ENCODE assay signal across 10 cellular contexts in the genomic region with DNA sequence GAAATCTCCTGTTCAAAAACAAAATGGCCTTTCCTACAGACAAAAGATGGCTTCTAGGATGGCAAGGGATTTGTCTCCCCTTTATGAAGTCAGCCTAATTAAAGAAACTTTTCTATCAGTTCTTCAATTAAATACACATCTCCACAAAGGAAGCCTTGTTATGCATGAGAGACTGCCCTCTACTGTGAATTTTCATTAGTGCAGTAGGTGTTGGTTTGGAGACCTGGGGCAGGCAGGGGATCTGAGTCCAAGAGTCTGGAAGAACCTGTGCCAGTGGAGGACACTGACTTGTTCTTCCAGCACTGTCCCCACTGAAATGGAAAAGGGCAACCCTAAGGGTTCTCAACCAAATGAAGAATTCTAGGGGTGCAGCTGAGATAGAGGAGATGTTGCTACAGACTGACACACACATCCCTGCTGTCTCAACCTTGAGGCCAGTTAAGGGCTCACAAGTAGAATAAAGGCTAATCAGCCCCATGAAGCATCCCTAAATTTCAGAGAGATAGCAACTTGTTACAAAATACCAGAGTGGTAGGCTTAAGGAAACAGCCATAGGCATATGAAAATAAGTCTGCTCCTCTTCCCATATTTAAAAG.
DNase-seq lines count a peak whose midpoint lies in the region; ATAC-seq, FAIRE-seq and TF ChIP-seq lines count a peak whose summit lies in the region.
"Had no signal": no experiment of that assay in that cellular context is flagged by ENCODE, and none has a peak within 500 bp of the region (broad histone marks: within the 10 kb centered on the region; RNA-seq: fewer than 3 reads in every experiment).

No MANE protein-coding gene starts in this region.

- H3K36me3 ChIP-seq in HepG2 (replicated peaks in 1 of 2; ENCODE audit: control insufficient read depth in 1 of 2, insufficient read depth in 2 of 2, low read length in 2 of 2), result no peaks in the 10 kb centered on the region
- no peaks in the 10 kb centered on the region for H3K36me3 ChIP-seq in vagina
- H3K36me3 ChIP-seq: BLaER1 treated with 17β-estradiol and CSF1 and Interleukin-3, amounts not matched to agents 10 nM and 100 nM had no signal

- no peaks in the 10 kb centered on the region for H3K36me3 Mint-ChIP-seq in chondrocyte (ENCODE audit: low read depth)
- H3K36me3 Mint-ChIP-seq: activated naive CD4-positive, alpha-beta T cell treated with anti-CD3 and anti-CD28 coated beads, Interleukin-2, amount 50 U/mL, for 24 hours had no signal

- H3K4me1 ChIP-seq in HepG2 (ENCODE audit: insufficient read depth, low read length), result no peaks in the 10 kb centered on the region
- H3K4me1 ChIP-seq in vagina, result peaks cover 10% of the 10 kb centered on the region

- in situ Hi-C loops in HepG2 (cut with HindIII; ENCODE audit: extremely low pct_ligation_motif_present, low pct_unique_long_range_greater_than_20kb), result loop anchor here (5.0 kb wide), 1 partner anchor 367 kb away; no protein-coding TSS in a partner anchor

- TF ChIP-seq POLR2A in HepG2 (IDR thresholded peaks at IDR 0.05; ENCODE audit: insufficient read depth in 1 of 2, low read depth in 2 of 2, low read length in 2 of 2) (no peak), vagina (IDR thresholded peaks at IDR 0.05) (no peak)

- no peak overlapping the region for H2AFZ ChIP-seq in HepG2 (ENCODE audit: low read length)

- intact Hi-C loops in HepG2 (cut with micrococcal nuclease; ENCODE audit: unreplicated experiment) (no loop called here), vagina (cut with DNase I) (loop anchor here (5.0 kb wide), 1 partner anchor 362 kb away; no protein-coding TSS in a partner anchor)

- peaks cover 38% of the 10 kb centered on the region for H3K4me1 Mint-ChIP-seq in chondrocyte (ENCODE audit: low read depth)
- H3K4me1 Mint-ChIP-seq: activated naive CD4-positive, alpha-beta T cell treated with anti-CD3 and anti-CD28 coated beads, Interleukin-2, amount 50 U/mL, for 24 hours had no signal

- TF ChIP-seq CTCF in chondrocyte (IDR thresholded peaks at IDR 0.05) (peak; percentile 94), HepG2 (CRISPR knock-in tag; IDR thresholded peaks at IDR 0.05) (peak; percentile 63), vagina (IDR thresholded peaks at IDR 0.05) (peak; percentile 36 to 65 (median 46))

- TF ChIP-seq EP300 in HepG2 (IDR thresholded peaks at IDR 0.05; ENCODE audit: low read depth in 2 of 2, low read length in 2 of 2) (no peak), HepG2 (CRISPR knock-in tag; IDR thresholded peaks at IDR 0.05; ENCODE audit: borderline replicate concordance) (no peak)

- peaks cover 0 to 3% of the 10 kb centered on the region in 2 experiments; a peak in 1 of 5 replicates for H3K27me3 ChIP-seq in HepG2 (ENCODE audit: control insufficient read depth in 1 of 2, insufficient read depth in 2 of 2, low read length in 2 of 2)
- no peaks in the 10 kb centered on the region for H3K27me3 ChIP-seq in vagina
- H3K27me3 ChIP-seq: BLaER1 treated with 17β-estradiol and CSF1 and Interleukin-3, amounts not matched to agents 10 nM and 100 nM had no signal

- TF ChIP-seq RAD21 in HepG2 (CRISPR knock-in tag; IDR thresholded peaks at IDR 0.05), result peak; percentile 49; the same call in 1 of the 2 replicates

- no peak overlapping the region for H3K27ac Mint-ChIP-seq in chondrocyte (ENCODE audit: unreplicated experiment)
- H3K27ac Mint-ChIP-seq: activated naive CD4-positive, alpha-beta T cell treated with anti-CD3 and anti-CD28 coated beads, Interleukin-2, amount 50 U/mL, for 24 hours had no signal

- no peaks in the 10 kb centered on the region for H3K27me3 Mint-ChIP-seq in chondrocyte (ENCODE audit: low read depth)
- H3K27me3 Mint-ChIP-seq: activated naive CD4-positive, alpha-beta T cell treated with anti-CD3 and anti-CD28 coated beads, Interleukin-2, amount 50 U/mL, for 24 hours had no signal

- peak; percentile 3 to 68 (median 19) for DNase-seq in NCI-H1417 (lab: John Stamatoyannopoulos, UW)
- DNase-seq in NCI-H1417 treated with DMSO at 0.1 percent for 48 hours (lab: John Stamatoyannopoulos, UW), result no peak
- DNase-seq in HCEC 1CT, result peak; percentile 63
- DNase-seq in NCI-H69 (lab: John Stamatoyannopoulos, UW), result peak; percentile 63
- no peak for DNase-seq in chondrocyte (ENCODE audit: low spot score)
- peak; percentile 21 for DNase-seq in HepG2 (ENCODE audit: low spot score)
- no peak for DNase-seq in vagina (ENCODE audit: extremely low spot score in 2 of 2)

- BruUV-seq in HepG2 (replicated peaks; lab: Mats Ljungman, UMichigan), result no TSS peak

- no peak for FAIRE-seq in HepG2 (lab: Jason Lieb, UNC)

- no peaks in the 10 kb centered on the region for H3K9me3 Mint-ChIP-seq in chondrocyte (ENCODE audit: low read depth)
- H3K9me3 Mint-ChIP-seq: activated naive CD4-positive, alpha-beta T cell treated with anti-CD3 and anti-CD28 coated beads, Interleukin-2, amount 50 U/mL, for 24 hours had no signal

- no peak overlapping the region for H3K4me2 ChIP-seq in HepG2 (ENCODE audit: low read depth, low read length)
- H3K4me2 ChIP-seq: BLaER1 treated with 17β-estradiol and CSF1 and Interleukin-3, amounts not matched to agents 10 nM and 100 nM had no signal

- no peak overlapping the region for H3K9ac ChIP-seq in HepG2 (ENCODE audit: insufficient read depth, low read depth, low read length)
- H3K9ac ChIP-seq: BLaER1 treated with 17β-estradiol and CSF1 and Interleukin-3, amounts not matched to agents 10 nM and 100 nM had no signal

- H3K9me3 ChIP-seq in HepG2 (ENCODE audit: low read length), result no peaks in the 10 kb centered on the region
- H3K9me3 ChIP-seq in vagina, result no peaks in the 10 kb centered on the region
- H3K9me3 ChIP-seq: BLaER1 treated with 17β-estradiol and CSF1 and Interleukin-3, amounts not matched to agents 10 nM and 100 nM had no signal

- POLR2A ChIA-PET in HepG2 (lab: Yijun Ruan, JAX), result no interaction called here

- H3K27ac ChIP-seq in HepG2 (ENCODE audit: extremely low read length, insufficient read depth, low read length) (no peak overlapping the region), vagina (no peak overlapping the region)
- H3K27ac ChIP-seq: BLaER1 treated with 17β-estradiol and CSF1 and Interleukin-3, amounts not matched to agents 10 nM and 100 nM had no signal

- H3K4me3 ChIP-seq in HepG2 (replicated peaks in 1 of 3; ENCODE audit: insufficient read depth in 1 of 3, low read depth in 2 of 3, low read length in 3 of 3) (no peak overlapping the region), vagina (no peak overlapping the region)
- H3K4me3 ChIP-seq: BLaER1 treated with 17β-estradiol and CSF1 and Interleukin-3, amounts not matched to agents 10 nM and 100 nM had no signal

- no peak overlapping the region for H3K4me3 Mint-ChIP-seq in chondrocyte (ENCODE audit: unreplicated experiment)
- H3K4me3 Mint-ChIP-seq: activated naive CD4-positive, alpha-beta T cell treated with anti-CD3 and anti-CD28 coated beads, Interleukin-2, amount 50 U/mL, for 24 hours had no signal

- CTCF ChIA-PET in HepG2 (lab: Yijun Ruan, JAX; ENCODE audit: low intra/inter-chr PET ratio, low total read pairs), result interaction anchor here (2.2 kb wide), 1 partner anchor 369 kb away, joined by 18 read pairs; no protein-coding TSS in a partner anchor

- H3K79me2 ChIP-seq in HepG2 (ENCODE audit: insufficient read depth, low read length), result no peaks in the 10 kb centered on the region

- ATAC-seq in HepG2, result peak; percentile 65
- no peak for ATAC-seq in GM21381 (IDR thresholded peaks at IDR 0.05; ENCODE audit: unreplicated experiment)

- H4K20me1 ChIP-seq in HepG2 (ENCODE audit: insufficient read depth, low read length), result no peaks in the 10 kb centered on the region
- H4K20me1 ChIP-seq: BLaER1 treated with 17β-estradiol and CSF1 and Interleukin-3, amounts not matched to agents 10 nM and 100 nM had no signal

TF ChIP-seq in HepG2, 621 proteins besides CTCF, POLR2A, EP300 and RAD21:
- TF ChIP-seq STAG1 (CRISPR knock-in tag; IDR thresholded peaks at IDR 0.05), result peak; percentile 76
- TF ChIP-seq ETV6 (CRISPR knock-in tag; conservative IDR thresholded peaks at IDR 0.05), result no peak
- peak; percentile 77 for TF ChIP-seq SMC3 (IDR thresholded peaks at IDR 0.05; ENCODE audit: low read length)
- TF ChIP-seq KDM6A (CRISPR knock-in tag; IDR thresholded peaks at IDR 0.05; ENCODE audit: low read depth), result no peak

Comparison
In these comparisons a context has a peak if more than half of its experiments do, and no peak if none do; other contexts are left out.
1. DNase-seq: peak in NCI-H1417 (3 of 3), HCEC 1CT (single experiment), NCI-H69 (single experiment) and HepG2 (single experiment); none in NCI-H1417 treated with DMSO at 0.1 percent for 48 hours (single experiment), chondrocyte (single experiment) and vagina (0 of 2).
2. Peak in every context shown above with its lines, with median percentiles within 50 percentile points of each other: CTCF ChIP-seq.